Comparison of ENCODE assay signal across 1 cellular context in the genomic region with DNA sequence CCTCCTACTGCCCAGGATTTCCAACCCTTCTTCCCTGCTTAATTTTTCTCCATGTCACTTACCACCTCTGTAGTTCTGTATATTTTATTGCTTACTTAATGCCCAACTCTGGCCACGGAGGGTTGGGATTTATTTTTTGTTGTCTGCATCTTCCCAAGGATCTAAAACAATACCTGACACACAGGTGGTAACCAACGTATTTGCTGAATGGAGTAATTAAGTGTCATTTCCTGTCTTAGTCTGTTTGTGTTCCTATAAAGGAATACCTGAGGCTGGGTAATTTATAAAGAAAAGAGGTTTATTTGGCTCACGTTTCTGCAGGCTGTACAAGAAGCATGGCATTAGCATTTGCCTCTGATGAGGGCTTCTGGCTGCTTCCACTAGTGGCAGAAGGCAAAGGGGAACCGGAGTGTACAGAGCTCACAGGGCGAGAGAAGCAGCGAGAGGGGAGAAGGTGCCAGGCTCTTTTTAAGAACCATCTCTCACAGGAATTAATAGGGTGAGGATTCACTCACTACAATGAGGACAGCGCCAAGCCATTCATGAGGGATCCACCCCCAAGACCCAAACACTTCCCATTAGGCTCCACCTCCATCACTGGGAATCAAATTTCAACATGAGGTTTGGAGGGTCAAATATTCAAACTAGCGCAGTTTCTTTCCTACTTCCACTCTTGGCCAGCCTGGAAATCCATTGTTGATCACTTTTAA.
TF ChIP-seq lines count a peak whose summit lies in the region.

No MANE protein-coding gene starts in this region.

TF ChIP-seq in HepG2, 621 proteins besides CTCF, POLR2A, EP300 and RAD21 (continued from another document):
- TF ChIP-seq, protein P1, sequence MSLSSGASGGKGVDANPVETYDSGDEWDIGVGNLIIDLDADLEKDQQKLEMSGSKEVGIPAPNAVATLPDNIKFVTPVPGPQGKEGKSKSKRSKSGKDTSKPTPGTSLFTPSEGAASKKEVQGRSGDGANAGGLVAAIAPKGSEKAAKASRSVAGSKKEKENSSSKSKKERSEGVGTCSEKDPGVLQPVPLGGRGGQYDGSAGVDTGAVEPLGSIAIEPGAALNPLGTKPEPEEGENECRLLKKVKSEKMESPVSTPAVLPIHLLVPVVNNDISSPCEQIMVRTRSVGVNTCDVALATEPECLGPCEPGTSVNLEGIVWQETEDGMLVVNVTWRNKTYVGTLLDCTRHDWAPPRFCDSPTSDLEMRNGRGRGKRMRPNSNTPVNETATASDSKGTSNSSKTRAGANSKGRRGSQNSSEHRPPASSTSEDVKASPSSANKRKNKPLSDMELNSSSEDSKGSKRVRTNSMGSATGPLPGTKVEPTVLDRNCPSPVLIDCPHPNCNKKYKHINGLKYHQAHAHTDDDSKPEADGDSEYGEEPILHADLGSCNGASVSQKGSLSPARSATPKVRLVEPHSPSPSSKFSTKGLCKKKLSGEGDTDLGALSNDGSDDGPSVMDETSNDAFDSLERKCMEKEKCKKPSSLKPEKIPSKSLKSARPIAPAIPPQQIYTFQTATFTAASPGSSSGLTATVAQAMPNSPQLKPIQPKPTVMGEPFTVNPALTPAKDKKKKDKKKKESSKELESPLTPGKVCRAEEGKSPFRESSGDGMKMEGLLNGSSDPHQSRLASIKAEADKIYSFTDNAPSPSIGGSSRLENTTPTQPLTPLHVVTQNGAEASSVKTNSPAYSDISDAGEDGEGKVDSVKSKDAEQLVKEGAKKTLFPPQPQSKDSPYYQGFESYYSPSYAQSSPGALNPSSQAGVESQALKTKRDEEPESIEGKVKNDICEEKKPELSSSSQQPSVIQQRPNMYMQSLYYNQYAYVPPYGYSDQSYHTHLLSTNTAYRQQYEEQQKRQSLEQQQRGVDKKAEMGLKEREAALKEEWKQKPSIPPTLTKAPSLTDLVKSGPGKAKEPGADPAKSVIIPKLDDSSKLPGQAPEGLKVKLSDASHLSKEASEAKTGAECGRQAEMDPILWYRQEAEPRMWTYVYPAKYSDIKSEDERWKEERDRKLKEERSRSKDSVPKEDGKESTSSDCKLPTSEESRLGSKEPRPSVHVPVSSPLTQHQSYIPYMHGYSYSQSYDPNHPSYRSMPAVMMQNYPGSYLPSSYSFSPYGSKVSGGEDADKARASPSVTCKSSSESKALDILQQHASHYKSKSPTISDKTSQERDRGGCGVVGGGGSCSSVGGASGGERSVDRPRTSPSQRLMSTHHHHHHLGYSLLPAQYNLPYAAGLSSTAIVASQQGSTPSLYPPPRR (CRISPR knock-in tag; IDR thresholded peaks at IDR 0.05; ENCODE audit: borderline replicate concordance): no peak
- TF ChIP-seq, protein P2, sequence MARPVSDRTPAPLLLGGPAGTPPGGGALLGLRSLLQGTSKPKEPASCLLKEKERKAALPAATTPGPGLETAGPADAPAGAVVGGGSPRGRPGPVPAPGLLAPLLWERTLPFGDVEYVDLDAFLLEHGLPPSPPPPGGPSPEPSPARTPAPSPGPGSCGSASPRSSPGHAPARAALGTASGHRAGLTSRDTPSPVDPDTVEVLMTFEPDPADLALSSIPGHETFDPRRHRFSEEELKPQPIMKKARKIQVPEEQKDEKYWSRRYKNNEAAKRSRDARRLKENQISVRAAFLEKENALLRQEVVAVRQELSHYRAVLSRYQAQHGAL (CRISPR knock-in tag; IDR thresholded peaks at IDR 0.05; ENCODE audit: not compliant biosample characterization): no peak
- TF ChIP-seq ZNF816 (CRISPR knock-in tag; IDR thresholded peaks at IDR 0.05; ENCODE audit: borderline replicate concordance): no peak
- 0 out of 2 replicates have a peak, but pooled peaks have one; percentile 3 for TF ChIP-seq RCOR2 (CRISPR knock-in tag; IDR thresholded peaks at IDR 0.05)
- TF ChIP-seq, protein P3, sequence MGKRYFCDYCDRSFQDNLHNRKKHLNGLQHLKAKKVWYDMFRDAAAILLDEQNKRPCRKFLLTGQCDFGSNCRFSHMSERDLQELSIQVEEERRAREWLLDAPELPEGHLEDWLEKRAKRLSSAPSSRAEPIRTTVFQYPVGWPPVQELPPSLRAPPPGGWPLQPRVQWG (CRISPR knock-in tag; IDR thresholded peaks at IDR 0.05; ENCODE audit: borderline replicate concordance, low read depth): no peak
- no peak for TF ChIP-seq KLF13 (CRISPR knock-in tag; IDR thresholded peaks at IDR 0.05)
- TF ChIP-seq, protein P4, sequence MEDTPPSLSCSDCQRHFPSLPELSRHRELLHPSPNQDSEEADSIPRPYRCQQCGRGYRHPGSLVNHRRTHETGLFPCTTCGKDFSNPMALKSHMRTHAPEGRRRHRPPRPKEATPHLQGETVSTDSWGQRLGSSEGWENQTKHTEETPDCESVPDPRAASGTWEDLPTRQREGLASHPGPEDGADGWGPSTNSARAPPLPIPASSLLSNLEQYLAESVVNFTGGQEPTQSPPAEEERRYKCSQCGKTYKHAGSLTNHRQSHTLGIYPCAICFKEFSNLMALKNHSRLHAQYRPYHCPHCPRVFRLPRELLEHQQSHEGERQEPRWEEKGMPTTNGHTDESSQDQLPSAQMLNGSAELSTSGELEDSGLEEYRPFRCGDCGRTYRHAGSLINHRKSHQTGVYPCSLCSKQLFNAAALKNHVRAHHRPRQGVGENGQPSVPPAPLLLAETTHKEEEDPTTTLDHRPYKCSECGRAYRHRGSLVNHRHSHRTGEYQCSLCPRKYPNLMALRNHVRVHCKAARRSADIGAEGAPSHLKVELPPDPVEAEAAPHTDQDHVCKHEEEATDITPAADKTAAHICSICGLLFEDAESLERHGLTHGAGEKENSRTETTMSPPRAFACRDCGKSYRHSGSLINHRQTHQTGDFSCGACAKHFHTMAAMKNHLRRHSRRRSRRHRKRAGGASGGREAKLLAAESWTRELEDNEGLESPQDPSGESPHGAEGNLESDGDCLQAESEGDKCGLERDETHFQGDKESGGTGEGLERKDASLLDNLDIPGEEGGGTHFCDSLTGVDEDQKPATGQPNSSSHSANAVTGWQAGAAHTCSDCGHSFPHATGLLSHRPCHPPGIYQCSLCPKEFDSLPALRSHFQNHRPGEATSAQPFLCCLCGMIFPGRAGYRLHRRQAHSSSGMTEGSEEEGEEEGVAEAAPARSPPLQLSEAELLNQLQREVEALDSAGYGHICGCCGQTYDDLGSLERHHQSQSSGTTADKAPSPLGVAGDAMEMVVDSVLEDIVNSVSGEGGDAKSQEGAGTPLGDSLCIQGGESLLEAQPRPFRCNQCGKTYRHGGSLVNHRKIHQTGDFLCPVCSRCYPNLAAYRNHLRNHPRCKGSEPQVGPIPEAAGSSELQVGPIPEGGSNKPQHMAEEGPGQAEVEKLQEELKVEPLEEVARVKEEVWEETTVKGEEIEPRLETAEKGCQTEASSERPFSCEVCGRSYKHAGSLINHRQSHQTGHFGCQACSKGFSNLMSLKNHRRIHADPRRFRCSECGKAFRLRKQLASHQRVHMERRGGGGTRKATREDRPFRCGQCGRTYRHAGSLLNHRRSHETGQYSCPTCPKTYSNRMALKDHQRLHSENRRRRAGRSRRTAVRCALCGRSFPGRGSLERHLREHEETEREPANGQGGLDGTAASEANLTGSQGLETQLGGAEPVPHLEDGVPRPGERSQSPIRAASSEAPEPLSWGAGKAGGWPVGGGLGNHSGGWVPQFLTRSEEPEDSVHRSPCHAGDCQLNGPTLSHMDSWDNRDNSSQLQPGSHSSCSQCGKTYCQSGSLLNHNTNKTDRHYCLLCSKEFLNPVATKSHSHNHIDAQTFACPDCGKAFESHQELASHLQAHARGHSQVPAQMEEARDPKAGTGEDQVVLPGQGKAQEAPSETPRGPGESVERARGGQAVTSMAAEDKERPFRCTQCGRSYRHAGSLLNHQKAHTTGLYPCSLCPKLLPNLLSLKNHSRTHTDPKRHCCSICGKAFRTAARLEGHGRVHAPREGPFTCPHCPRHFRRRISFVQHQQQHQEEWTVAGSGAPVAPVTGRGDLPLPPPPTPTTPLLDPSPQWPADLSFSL (CRISPR knock-in tag; IDR thresholded peaks at IDR 0.05): no peak
